Comparison of ENCODE assay signal across 3 cellular contexts in the genomic region with DNA sequence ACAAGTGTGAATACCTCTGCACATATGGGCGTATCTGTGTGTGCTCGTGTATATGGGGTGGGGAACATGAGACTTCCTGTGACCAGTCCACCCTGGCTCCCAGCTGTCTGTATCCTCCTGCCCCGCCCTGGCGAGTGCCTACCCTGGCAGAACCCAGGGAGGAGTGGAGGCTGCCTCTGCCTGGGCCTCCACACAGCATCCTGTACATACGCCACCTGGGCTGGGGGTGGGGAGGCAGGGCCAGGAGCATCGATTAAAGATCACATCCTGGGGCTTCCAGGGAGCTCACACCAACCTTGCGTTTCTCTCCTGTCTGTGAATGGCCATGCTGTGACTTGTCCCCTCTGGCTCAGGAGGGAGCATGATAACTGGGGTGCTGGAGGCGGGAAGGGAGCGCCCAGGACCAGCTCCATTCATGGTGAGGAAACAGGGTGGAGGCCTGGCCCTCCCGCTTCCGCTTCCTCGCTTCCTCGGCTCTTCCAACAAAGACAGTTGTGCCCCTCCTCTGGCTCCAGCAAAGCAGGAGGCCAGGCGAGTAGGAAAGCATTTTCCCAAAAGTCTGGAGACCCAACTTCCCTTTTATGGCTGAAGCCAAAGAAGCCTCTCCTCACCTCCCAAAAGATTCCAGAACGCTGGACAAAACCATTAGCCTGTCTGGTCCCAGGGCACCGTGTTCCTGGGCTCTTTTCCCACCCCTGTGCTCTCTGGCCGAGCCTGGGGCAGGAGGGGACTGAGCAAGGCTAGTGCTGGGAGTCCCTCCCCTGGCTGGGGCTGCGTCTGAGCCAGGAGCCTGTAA.
TF ChIP-seq lines count a peak whose summit lies in the region.

No MANE protein-coding gene starts in this region.

TF ChIP-seq in SK-N-SH, 30 proteins besides CTCF, POLR2A, EP300 and RAD21 (continued from another document and continues in another):
- TF ChIP-seq, protein P1, sequence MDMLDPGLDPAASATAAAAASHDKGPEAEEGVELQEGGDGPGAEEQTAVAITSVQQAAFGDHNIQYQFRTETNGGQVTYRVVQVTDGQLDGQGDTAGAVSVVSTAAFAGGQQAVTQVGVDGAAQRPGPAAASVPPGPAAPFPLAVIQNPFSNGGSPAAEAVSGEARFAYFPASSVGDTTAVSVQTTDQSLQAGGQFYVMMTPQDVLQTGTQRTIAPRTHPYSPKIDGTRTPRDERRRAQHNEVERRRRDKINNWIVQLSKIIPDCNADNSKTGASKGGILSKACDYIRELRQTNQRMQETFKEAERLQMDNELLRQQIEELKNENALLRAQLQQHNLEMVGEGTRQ (IDR thresholded peaks at IDR 0.05; ENCODE audit: borderline replicate concordance, low read depth, low read length), result no peak
- TF ChIP-seq NRF1 (IDR thresholded peaks at IDR 0.05; ENCODE audit: low read depth, low read length) (no peak), RXRA (IDR thresholded peaks at IDR 0.05; ENCODE audit: borderline replicate concordance, low read depth) (no peak), RCOR1 (IDR thresholded peaks at IDR 0.05; ENCODE audit: low read length) (no peak), ELF1 (IDR thresholded peaks at IDR 0.05) (no peak), SIN3A (IDR thresholded peaks at IDR 0.05; ENCODE audit: borderline replicate concordance, low read depth, low read length) (no peak), EZH2phosphoT487 (IDR thresholded peaks at IDR 0.05; ENCODE audit: borderline replicate concordance, low read depth) (no peak), CHD2 (IDR thresholded peaks at IDR 0.05; ENCODE audit: low read length, partially characterized antibody) (no peak), RFX5 (IDR thresholded peaks at IDR 0.05; ENCODE audit: low read length) (no peak), YY1 (IDR thresholded peaks at IDR 0.05; ENCODE audit: low read depth) (no peak), FOXJ3 (CRISPR knock-in tag; IDR thresholded peaks at IDR 0.05) (no peak), GATA2 (CRISPR knock-in tag; IDR thresholded peaks at IDR 0.05) (no peak), MEF2A (IDR thresholded peaks at IDR 0.05; ENCODE audit: borderline replicate concordance, low read depth) (no peak), FOSL2 (IDR thresholded peaks at IDR 0.05; ENCODE audit: borderline replicate concordance, low read depth) (no peak), GABPA (IDR thresholded peaks at IDR 0.05; ENCODE audit: low read depth) (no peak)
- TF ChIP-seq, protein P2, sequence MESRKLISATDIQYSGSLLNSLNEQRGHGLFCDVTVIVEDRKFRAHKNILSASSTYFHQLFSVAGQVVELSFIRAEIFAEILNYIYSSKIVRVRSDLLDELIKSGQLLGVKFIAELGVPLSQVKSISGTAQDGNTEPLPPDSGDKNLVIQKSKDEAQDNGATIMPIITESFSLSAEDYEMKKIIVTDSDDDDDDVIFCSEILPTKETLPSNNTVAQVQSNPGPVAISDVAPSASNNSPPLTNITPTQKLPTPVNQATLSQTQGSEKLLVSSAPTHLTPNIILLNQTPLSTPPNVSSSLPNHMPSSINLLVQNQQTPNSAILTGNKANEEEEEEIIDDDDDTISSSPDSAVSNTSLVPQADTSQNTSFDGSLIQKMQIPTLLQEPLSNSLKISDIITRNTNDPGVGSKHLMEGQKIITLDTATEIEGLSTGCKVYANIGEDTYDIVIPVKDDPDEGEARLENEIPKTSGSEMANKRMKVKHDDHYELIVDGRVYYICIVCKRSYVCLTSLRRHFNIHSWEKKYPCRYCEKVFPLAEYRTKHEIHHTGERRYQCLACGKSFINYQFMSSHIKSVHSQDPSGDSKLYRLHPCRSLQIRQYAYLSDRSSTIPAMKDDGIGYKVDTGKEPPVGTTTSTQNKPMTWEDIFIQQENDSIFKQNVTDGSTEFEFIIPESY (IDR thresholded peaks at IDR 0.05; ENCODE audit: borderline replicate concordance, low read depth), result no peak
- TF ChIP-seq, protein P3, sequence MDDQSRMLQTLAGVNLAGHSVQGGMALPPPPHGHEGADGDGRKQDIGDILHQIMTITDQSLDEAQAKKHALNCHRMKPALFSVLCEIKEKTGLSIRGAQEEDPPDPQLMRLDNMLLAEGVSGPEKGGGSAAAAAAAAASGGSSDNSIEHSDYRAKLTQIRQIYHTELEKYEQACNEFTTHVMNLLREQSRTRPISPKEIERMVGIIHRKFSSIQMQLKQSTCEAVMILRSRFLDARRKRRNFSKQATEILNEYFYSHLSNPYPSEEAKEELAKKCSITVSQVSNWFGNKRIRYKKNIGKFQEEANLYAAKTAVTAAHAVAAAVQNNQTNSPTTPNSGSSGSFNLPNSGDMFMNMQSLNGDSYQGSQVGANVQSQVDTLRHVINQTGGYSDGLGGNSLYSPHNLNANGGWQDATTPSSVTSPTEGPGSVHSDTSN (IDR thresholded peaks at IDR 0.05), result no peak

TF ChIP-seq in SK-N-SH treated with all-trans-retinoic acid at 6 μM for 48 hours, 23 proteins besides CTCF, POLR2A, EP300 and RAD21 (continued from another document and continues in another):
- TF ChIP-seq, protein P4, sequence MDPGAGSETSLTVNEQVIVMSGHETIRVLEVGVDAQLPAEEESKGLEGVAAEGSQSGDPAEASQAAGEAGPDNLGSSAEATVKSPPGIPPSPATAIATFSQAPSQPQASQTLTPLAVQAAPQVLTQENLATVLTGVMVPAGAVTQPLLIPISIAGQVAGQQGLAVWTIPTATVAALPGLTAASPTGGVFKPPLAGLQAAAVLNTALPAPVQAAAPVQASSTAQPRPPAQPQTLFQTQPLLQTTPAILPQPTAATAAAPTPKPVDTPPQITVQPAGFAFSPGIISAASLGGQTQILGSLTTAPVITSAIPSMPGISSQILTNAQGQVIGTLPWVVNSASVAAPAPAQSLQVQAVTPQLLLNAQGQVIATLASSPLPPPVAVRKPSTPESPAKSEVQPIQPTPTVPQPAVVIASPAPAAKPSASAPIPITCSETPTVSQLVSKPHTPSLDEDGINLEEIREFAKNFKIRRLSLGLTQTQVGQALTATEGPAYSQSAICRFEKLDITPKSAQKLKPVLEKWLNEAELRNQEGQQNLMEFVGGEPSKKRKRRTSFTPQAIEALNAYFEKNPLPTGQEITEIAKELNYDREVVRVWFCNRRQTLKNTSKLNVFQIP (CRISPR knock-in tag; IDR thresholded peaks at IDR 0.05; ENCODE audit: borderline replicate concordance, low read depth), result no peak
- TF ChIP-seq, protein P5, sequence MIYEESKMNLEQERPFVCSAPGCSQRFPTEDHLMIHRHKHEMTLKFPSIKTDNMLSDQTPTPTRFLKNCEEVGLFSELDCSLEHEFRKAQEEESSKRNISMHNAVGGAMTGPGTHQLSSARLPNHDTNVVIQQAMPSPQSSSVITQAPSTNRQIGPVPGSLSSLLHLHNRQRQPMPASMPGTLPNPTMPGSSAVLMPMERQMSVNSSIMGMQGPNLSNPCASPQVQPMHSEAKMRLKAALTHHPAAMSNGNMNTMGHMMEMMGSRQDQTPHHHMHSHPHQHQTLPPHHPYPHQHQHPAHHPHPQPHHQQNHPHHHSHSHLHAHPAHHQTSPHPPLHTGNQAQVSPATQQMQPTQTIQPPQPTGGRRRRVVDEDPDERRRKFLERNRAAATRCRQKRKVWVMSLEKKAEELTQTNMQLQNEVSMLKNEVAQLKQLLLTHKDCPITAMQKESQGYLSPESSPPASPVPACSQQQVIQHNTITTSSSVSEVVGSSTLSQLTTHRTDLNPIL (CRISPR knock-in tag; IDR thresholded peaks at IDR 0.05; ENCODE audit: low read depth), result no peak
- TF ChIP-seq, protein P6, sequence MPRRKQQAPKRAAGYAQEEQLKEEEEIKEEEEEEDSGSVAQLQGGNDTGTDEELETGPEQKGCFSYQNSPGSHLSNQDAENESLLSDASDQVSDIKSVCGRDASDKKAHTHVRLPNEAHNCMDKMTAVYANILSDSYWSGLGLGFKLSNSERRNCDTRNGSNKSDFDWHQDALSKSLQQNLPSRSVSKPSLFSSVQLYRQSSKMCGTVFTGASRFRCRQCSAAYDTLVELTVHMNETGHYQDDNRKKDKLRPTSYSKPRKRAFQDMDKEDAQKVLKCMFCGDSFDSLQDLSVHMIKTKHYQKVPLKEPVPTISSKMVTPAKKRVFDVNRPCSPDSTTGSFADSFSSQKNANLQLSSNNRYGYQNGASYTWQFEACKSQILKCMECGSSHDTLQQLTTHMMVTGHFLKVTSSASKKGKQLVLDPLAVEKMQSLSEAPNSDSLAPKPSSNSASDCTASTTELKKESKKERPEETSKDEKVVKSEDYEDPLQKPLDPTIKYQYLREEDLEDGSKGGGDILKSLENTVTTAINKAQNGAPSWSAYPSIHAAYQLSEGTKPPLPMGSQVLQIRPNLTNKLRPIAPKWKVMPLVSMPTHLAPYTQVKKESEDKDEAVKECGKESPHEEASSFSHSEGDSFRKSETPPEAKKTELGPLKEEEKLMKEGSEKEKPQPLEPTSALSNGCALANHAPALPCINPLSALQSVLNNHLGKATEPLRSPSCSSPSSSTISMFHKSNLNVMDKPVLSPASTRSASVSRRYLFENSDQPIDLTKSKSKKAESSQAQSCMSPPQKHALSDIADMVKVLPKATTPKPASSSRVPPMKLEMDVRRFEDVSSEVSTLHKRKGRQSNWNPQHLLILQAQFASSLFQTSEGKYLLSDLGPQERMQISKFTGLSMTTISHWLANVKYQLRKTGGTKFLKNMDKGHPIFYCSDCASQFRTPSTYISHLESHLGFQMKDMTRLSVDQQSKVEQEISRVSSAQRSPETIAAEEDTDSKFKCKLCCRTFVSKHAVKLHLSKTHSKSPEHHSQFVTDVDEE (CRISPR knock-in tag; IDR thresholded peaks at IDR 0.05), result no peak
- TF ChIP-seq ZFP30 (CRISPR knock-in tag; IDR thresholded peaks at IDR 0.05) (no peak), ZNF565 (CRISPR knock-in tag; conservative IDR thresholded peaks at IDR 0.05; ENCODE audit: low read depth) (no peak), ZNF70 (CRISPR knock-in tag; IDR thresholded peaks at IDR 0.05) (no peak), SNAI2 (CRISPR knock-in tag; IDR thresholded peaks at IDR 0.05) (no peak), CSDC2 (CRISPR knock-in tag; IDR thresholded peaks at IDR 0.05) (no peak), GLIS3 (CRISPR knock-in tag; IDR thresholded peaks at IDR 0.05) (no peak)

TF ChIP-seq in HEK293T, 16 proteins besides CTCF, POLR2A, EP300 and RAD21 (continued from another document):
- no peak for TF ChIP-seq LEF1 (IDR thresholded peaks at IDR 0.05; ENCODE audit: borderline replicate concordance)
